Comparison of ENCODE assay signal across 28 cellular contexts in the genomic region with DNA sequence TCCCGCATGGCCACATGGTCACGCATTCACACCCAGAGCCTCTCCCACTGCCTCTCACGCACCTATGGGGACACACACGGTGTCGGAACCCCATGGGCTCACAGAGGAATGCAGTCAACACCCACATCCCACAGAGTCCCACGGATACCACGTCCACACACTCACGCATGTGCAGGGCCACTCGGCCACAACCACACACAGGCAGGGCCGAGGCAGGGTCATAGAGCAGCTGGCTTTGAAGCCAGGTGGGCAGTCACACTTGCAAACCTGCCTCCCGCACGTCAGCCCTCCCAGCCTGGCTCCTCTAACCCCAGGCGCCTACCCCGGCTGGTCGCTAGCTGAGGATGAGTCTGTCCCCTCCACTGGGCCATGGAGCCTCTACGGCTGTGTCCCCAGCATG. TPM values are rescaled to one million over a fixed set of nuclear protein-coding genes. Genes with fewer than 3 reads are reported as not detected.
"Had no signal": no experiment of that assay in that cellular context is flagged by ENCODE, and none has a peak within 500 bp of the region (broad histone marks: within the 10 kb centered on the region; RNA-seq: fewer than 3 reads in every experiment).

No MANE protein-coding gene starts in this region.

- H3K27ac ChIP-seq: body of pancreas, cardiac muscle cell, heart right ventricle, thoracic aorta, VCaP had no signal

- H3K4me1 ChIP-seq: body of pancreas, heart right ventricle had no signal

- FAIRE-seq: endometrium had no signal

- DNase-seq: activated CD4-positive, alpha-beta memory T cell treated with anti-CD3 and anti-CD28 coated beads, Interleukin-2, amount 10 ng/mL, durations not matched to agents 7 days and 5 days; activated CD4-positive, alpha-beta T cell treated with anti-CD3 and anti-CD28 coated beads, Interleukin-2, amount 10 ng/mL, durations not matched to agents 24 days and 14 days; activated CD8-positive, alpha-beta memory T cell treated with anti-CD3 and anti-CD28 coated beads, Interleukin-2, amount 10 ng/mL, durations not matched to agents 7 days and 5 days; activated effector memory CD4-positive, alpha-beta T cell treated with anti-CD3 and anti-CD28 coated beads, Interleukin-2, amount 50 U/mL, for 16 hours; activated naive CD4-positive, alpha-beta T cell treated with anti-CD3 and anti-CD28 coated beads, Interleukin-2, amount 50 U/mL, for 16 hours; activated naive CD8-positive, alpha-beta T cell treated with anti-CD3 and anti-CD28 coated beads, Interleukin-2, amount 50 U/mL, for 24 hours; activated T-cell treated with anti-CD3 and anti-CD28 coated beads for 4 hours; body of pancreas; cortex of kidney; erythroblast; foreskin fibroblast; heart right ventricle; naive thymus-derived CD4-positive, alpha-beta T cell; stimulated activated CD4-positive, alpha-beta T cell treated with anti-CD3 and anti-CD28 coated beads, Interleukin-2, amount 100 ng/mL, for 48 hours; stimulated activated naive CD4-positive, alpha-beta T cell treated with Interleukin-2 at 50 U/mL for 16 hours; T-cell had no signal

- ATAC-seq: activated CD4-positive, CD25-positive, alpha-beta regulatory T cell treated with anti-CD3 and anti-CD28 coated beads, Interleukin-2, amount 50 U/mL, for 24 hours; activated CD8-positive, alpha-beta memory T cell treated with anti-CD3 and anti-CD28 coated beads, Interleukin-2, amount 10 ng/mL, durations not matched to agents 7 days and 5 days; activated naive CD8-positive, alpha-beta T cell treated with anti-CD3 and anti-CD28 coated beads, Interleukin-2, amount 50 U/mL, for 24 hours; body of pancreas; heart right ventricle; left lobe of liver; naive thymus-derived CD4-positive, alpha-beta T cell; T-cell had no signal

- H3K4me3 ChIP-seq: body of pancreas, cardiac muscle cell, heart right ventricle, lung, thoracic aorta had no signal

- H3K27me3 ChIP-seq: body of pancreas, cardiac muscle cell, heart right ventricle had no signal

- H3K9me3 ChIP-seq: body of pancreas, heart right ventricle, thoracic aorta had no signal

RNA-seq across cellular contexts. Expression of a gene that starts 21.7 kb away (rescaled TPM):
- total RNA-seq: activated CD4-positive, alpha-beta memory T cell treated with anti-CD3 and anti-CD28 coated beads, Interleukin-2, amount 10 ng/mL, durations not matched to agents 7 days and 5 days; activated CD4-positive, alpha-beta T cell treated with anti-CD3 and anti-CD28 coated beads, Interleukin-2, amount 10 ng/mL, durations not matched to agents 24 days and 14 days; activated CD8-positive, alpha-beta memory T cell treated with anti-CD3 and anti-CD28 coated beads, Interleukin-2, amount 10 ng/mL, durations not matched to agents 7 days and 5 days; left lobe of liver; naive thymus-derived CD4-positive, alpha-beta T cell; neural crest cell; thoracic aorta had no signal

RNA-seq across cellular contexts. Expression of a gene that starts 39.6 kb away (rescaled TPM):
- total RNA-seq: activated CD4-positive, alpha-beta memory T cell treated with anti-CD3 and anti-CD28 coated beads, Interleukin-2, amount 10 ng/mL, durations not matched to agents 7 days and 5 days; activated CD4-positive, alpha-beta T cell treated with anti-CD3 and anti-CD28 coated beads, Interleukin-2, amount 10 ng/mL, durations not matched to agents 24 days and 14 days; activated CD8-positive, alpha-beta memory T cell treated with anti-CD3 and anti-CD28 coated beads, Interleukin-2, amount 10 ng/mL, durations not matched to agents 7 days and 5 days; body of pancreas; fibroblast of lung; kidney epithelial cell; left lobe of liver; naive thymus-derived CD4-positive, alpha-beta T cell; neural crest cell; omental fat pad; renal cortical epithelial cell; T-cell had no signal
- polyA plus RNA-seq: fibroblast of lung; naive thymus-derived CD4-positive, alpha-beta T cell had no signal
